In the genomic region with DNA sequence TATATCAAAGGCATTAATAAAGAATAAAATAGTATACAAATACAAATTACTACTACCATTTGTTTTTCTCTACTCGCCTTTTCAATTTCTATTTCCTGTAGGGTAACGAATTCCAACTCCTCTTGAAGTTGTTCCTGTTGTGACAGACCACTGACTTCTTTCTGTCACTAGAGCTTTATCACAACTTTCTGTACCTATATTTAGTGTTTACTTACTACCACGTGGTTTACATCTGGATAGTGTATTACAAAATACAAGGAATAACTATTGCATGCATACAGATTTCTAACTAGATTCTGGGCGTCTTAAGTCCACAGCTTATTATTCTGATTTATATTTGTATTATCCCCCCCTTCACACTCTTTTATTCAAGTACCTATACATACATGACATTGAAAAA, we compare ENCODE assay signal across 16 cellular contexts. TPM values are rescaled to one million over a fixed set of nuclear protein-coding genes. Genes with fewer than 3 reads are reported as not detected.
DNase-seq lines count a peak whose midpoint lies in the region; ATAC-seq and TF ChIP-seq lines count a peak whose summit lies in the region.
"Had no signal": no experiment of that assay in that cellular context is flagged by ENCODE, and none has a peak within 500 bp of the region (broad histone marks: within the 10 kb centered on the region; RNA-seq: fewer than 3 reads in every experiment).

No MANE protein-coding gene starts in this region.

- peaks cover 6% of the 10 kb centered on the region for H3K36me3 ChIP-seq in left ventricle myocardium inferior
- H3K36me3 ChIP-seq in BLaER1 treated with 17β-estradiol and CSF1 and Interleukin-3, amounts not matched to agents 10 nM and 100 nM: peaks cover 13 to 56% (median 35%) of the 10 kb centered on the region in 11 experiments

- 66% methylated on average over 4 of the region's 4 CpGs for whole genome bisulfite sequencing in right cardiac atrium

- no peaks in the 10 kb centered on the region for H3K9me3 ChIP-seq in left ventricle myocardium inferior (replicated peaks)
- no peaks in the 10 kb centered on the region for H3K9me3 ChIP-seq in right cardiac atrium (ENCODE audit: control insufficient read depth, low read length)
- H3K9me3 ChIP-seq in BLaER1 treated with 17β-estradiol and CSF1 and Interleukin-3, amounts not matched to agents 10 nM and 100 nM (replicated peaks in 1 of 11): no peaks in the 10 kb centered on the region
- H3K9me3 ChIP-seq: HAP-1 had no signal

- no peaks in the 10 kb centered on the region for H3K27me3 ChIP-seq in left ventricle myocardium inferior (ENCODE audit: low read depth)
- no peaks in the 10 kb centered on the region for H3K27me3 ChIP-seq in right cardiac atrium (ENCODE audit: control insufficient read depth, insufficient read depth)
- no peaks in the 10 kb centered on the region for H3K27me3 ChIP-seq in BLaER1 treated with 17β-estradiol and CSF1 and Interleukin-3, amounts not matched to agents 10 nM and 100 nM

- H3K4me1 ChIP-seq in left ventricle myocardium inferior (peaks cover 17% of the 10 kb centered on the region), right cardiac atrium (ENCODE audit: control insufficient read depth, insufficient read depth, low read length) (no peaks in the 10 kb centered on the region)
- peaks cover 14 to 30% (median 26%) of the 10 kb centered on the region in 10 experiments for H3K4me1 ChIP-seq in BLaER1 treated with 17β-estradiol and CSF1 and Interleukin-3, amounts not matched to agents 10 nM and 100 nM

- no peak overlapping the region for H3K9ac ChIP-seq in BLaER1 treated with 17β-estradiol and CSF1 and Interleukin-3, amounts not matched to agents 10 nM and 100 nM

- intact Hi-C loops in left ventricle myocardium inferior (cut with micrococcal nuclease): no loop called here
- intact Hi-C loops in right cardiac atrium (cut with DNase I): no loop called here

- peaks cover 0 to 3% (median 0%) of the 10 kb centered on the region in 11 experiments; a peak in 2 of 22 replicates for H4K20me1 ChIP-seq in BLaER1 treated with 17β-estradiol and CSF1 and Interleukin-3, amounts not matched to agents 10 nM and 100 nM

- H3K4me2 ChIP-seq in BLaER1 treated with 17β-estradiol and CSF1 and Interleukin-3, amounts not matched to agents 10 nM and 100 nM: peak overlapping the region in 7 of 11 experiments; percentile 12 to 60 (median 31); a peak in 12 of 22 replicates

- no peak for TF ChIP-seq CTCF in left ventricle myocardium inferior (IDR thresholded peaks at IDR 0.05; ENCODE audit: borderline replicate concordance)

- ATAC-seq in right cardiac atrium (no peak), HG03432 (IDR thresholded peaks at IDR 0.05; ENCODE audit: unreplicated experiment) (no peak)

- no peak for DNase-seq in left ventricle myocardium inferior
- no peak for DNase-seq in right cardiac atrium
- peak; percentile 89 for DNase-seq in SK-N-DZ (ENCODE audit: low spot score)
- DNase-seq in GM19238 (ENCODE audit: insufficient read length, low spot score): no peak
- DNase-seq: CD4-positive, alpha-beta T cell; CD8-positive, alpha-beta memory T cell; DMS 273 treated with DMSO at 0.1 percent for 48 hours; DMS79; EL; GDM1; GOT3; HFFc6 had no signal

- H3K4me3 ChIP-seq in left ventricle myocardium inferior (peak overlapping the region; percentile 41), right cardiac atrium (ENCODE audit: low read length) (no peak overlapping the region)
- H3K4me3 ChIP-seq in BLaER1 treated with 17β-estradiol and CSF1 and Interleukin-3, amounts not matched to agents 10 nM and 100 nM: no peak overlapping the region
- H3K4me3 ChIP-seq: GM12878, HAP-1 had no signal

- H3K27ac ChIP-seq in left ventricle myocardium inferior (replicated peaks) (peak overlapping the region; percentile 51), right cardiac atrium (ENCODE audit: low read length) (no peak overlapping the region)
- H3K27ac ChIP-seq in BLaER1 treated with 17β-estradiol and CSF1 and Interleukin-3, amounts not matched to agents 10 nM and 100 nM: peak overlapping the region in 2 of 11 experiments; percentile 16 to 23; a peak in 4 of 22 replicates

RNA-seq across cellular contexts. Expression of a gene that starts 22.3 kb away (rescaled TPM):
- total RNA-seq in left ventricle myocardium inferior (50.6 TPM), right cardiac atrium (10 to 100 TPM; 50.0 to 59.4 (median 53.4) TPM)
- polyA plus RNA-seq in right cardiac atrium: 22.4 TPM
- 171 and 202 TPM in 2 replicates for polyA plus RNA-seq in SK-N-DZ (2014; cell fraction: cytosol; rRNA removed)
- polyA plus RNA-seq in SK-N-DZ (2014; cell fraction: nucleus; rRNA removed): 123 and 132 TPM in 2 replicates

RNA-seq across cellular contexts. Expression of a gene that starts 52.9 kb away (rescaled TPM):
- 156 TPM for total RNA-seq in left ventricle myocardium inferior
- total RNA-seq in right cardiac atrium: 100 to 1,000 TPM; 109 to 136 (median 113) TPM
- polyA plus RNA-seq in right cardiac atrium: 117 TPM
- 5,002 and 5,638 TPM in 2 replicates for polyA plus RNA-seq in SK-N-DZ (2014; cell fraction: cytosol; rRNA removed)
- 4,616 and 5,818 TPM in 2 replicates for polyA plus RNA-seq in SK-N-DZ (2014; cell fraction: nucleus; rRNA removed)
